Comparison of ENCODE assay signal across 1 cellular context in genomic region chr22:22959147-22959827, GRCh38.
TF ChIP-seq lines count a peak whose summit lies in the region.

No MANE protein-coding gene starts in this region.

TF ChIP-seq in HepG2, 621 proteins besides CTCF, POLR2A, EP300 and RAD21 (continued from another document and continues in another):
- no peak for TF ChIP-seq MNT (IDR thresholded peaks at IDR 0.05)
- TF ChIP-seq KDM3A (CRISPR knock-in tag; IDR thresholded peaks at IDR 0.05; ENCODE audit: low read depth), result no peak
- no peak for TF ChIP-seq HNRNPUL1 (IDR thresholded peaks at IDR 0.05; ENCODE audit: low read depth, low read length)
- no peak for TF ChIP-seq SAFB2 (CRISPR knock-in tag; IDR thresholded peaks at IDR 0.05; ENCODE audit: borderline replicate concordance, low read depth)
- TF ChIP-seq ZSCAN12 (CRISPR knock-in tag; IDR thresholded peaks at IDR 0.05), result no peak
- TF ChIP-seq HMG20A (CRISPR knock-in tag; IDR thresholded peaks at IDR 0.05; ENCODE audit: borderline replicate concordance), result no peak
- TF ChIP-seq ZGPAT (CRISPR knock-in tag; IDR thresholded peaks at IDR 0.05), result peak; percentile 44; the same call in 1 of the 2 replicates
- TF ChIP-seq, protein P1, sequence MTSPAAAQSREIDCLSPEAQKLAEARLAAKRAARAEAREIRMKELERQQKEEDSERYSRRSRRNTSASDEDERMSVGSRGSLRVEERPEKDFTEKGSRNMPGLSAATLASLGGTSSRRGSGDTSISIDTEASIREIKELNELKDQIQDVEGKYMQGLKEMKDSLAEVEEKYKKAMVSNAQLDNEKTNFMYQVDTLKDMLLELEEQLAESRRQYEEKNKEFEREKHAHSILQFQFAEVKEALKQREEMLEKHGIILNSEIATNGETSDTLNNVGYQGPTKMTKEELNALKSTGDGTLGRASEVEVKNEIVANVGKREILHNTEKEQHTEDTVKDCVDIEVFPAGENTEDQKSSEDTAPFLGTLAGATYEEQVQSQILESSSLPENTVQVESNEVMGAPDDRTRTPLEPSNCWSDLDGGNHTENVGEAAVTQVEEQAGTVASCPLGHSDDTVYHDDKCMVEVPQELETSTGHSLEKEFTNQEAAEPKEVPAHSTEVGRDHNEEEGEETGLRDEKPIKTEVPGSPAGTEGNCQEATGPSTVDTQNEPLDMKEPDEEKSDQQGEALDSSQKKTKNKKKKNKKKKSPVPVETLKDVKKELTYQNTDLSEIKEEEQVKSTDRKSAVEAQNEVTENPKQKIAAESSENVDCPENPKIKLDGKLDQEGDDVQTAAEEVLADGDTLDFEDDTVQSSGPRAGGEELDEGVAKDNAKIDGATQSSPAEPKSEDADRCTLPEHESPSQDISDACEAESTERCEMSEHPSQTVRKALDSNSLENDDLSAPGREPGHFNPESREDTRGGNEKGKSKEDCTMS (CRISPR knock-in tag; conservative IDR thresholded peaks at IDR 0.05), result no peak
- no peak for TF ChIP-seq ZNF20 (CRISPR knock-in tag; IDR thresholded peaks at IDR 0.05)
- TF ChIP-seq ERF (CRISPR knock-in tag; IDR thresholded peaks at IDR 0.05), result 0 out of 2 replicates have a peak, but pooled peaks have one; percentile 59
- TF ChIP-seq HOXA3 (CRISPR knock-in tag; IDR thresholded peaks at IDR 0.05), result no peak
- TF ChIP-seq MXD1 (CRISPR knock-in tag; IDR thresholded peaks at IDR 0.05), result no peak
- no peak for TF ChIP-seq ATF6 (CRISPR knock-in tag; conservative IDR thresholded peaks at IDR 0.05)
- no peak for TF ChIP-seq TFAP4 (IDR thresholded peaks at IDR 0.05; ENCODE audit: borderline replicate concordance, low read depth)
- no peak for TF ChIP-seq SMARCE1 (IDR thresholded peaks at IDR 0.05; ENCODE audit: borderline replicate concordance)
- TF ChIP-seq PCBP2 (optimal IDR thresholded peaks at IDR 0.05; ENCODE audit: low read depth, low read length, poor library complexity, severe bottlenecking), result no peak
- no peak for TF ChIP-seq HNF4G (IDR thresholded peaks at IDR 0.05; ENCODE audit: borderline replicate concordance, low read depth, low read length)
- TF ChIP-seq HNF4G (CRISPR knock-in tag; IDR thresholded peaks at IDR 0.05; ENCODE audit: borderline replicate concordance, low read depth), result no peak
- peak in 1 of 2 experiments; percentile 62; a peak in 1 of 4 replicates for TF ChIP-seq KLF16 (CRISPR knock-in tag; IDR thresholded peaks at IDR 0.05)
- TF ChIP-seq ATF4 (CRISPR knock-in tag; IDR thresholded peaks at IDR 0.05), result no peak
- TF ChIP-seq ZNF460 (CRISPR knock-in tag; IDR thresholded peaks at IDR 0.05; ENCODE audit: borderline replicate concordance), result no peak
- 0 out of 2 replicates have a peak, but pooled peaks have one; percentile 33 for TF ChIP-seq FOSL2 (CRISPR knock-in tag; IDR thresholded peaks at IDR 0.05)
- TF ChIP-seq HNRNPL (IDR thresholded peaks at IDR 0.05; ENCODE audit: low read depth, low read length), result no peak
- no peak for TF ChIP-seq RFX3 (CRISPR knock-in tag; IDR thresholded peaks at IDR 0.05)
- TF ChIP-seq, protein P2, sequence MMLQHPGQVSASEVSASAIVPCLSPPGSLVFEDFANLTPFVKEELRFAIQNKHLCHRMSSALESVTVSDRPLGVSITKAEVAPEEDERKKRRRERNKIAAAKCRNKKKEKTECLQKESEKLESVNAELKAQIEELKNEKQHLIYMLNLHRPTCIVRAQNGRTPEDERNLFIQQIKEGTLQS (CRISPR knock-in tag; IDR thresholded peaks at IDR 0.05), result no peak
- no peak for TF ChIP-seq ZNF572 (CRISPR knock-in tag; IDR thresholded peaks at IDR 0.05)
- TF ChIP-seq, protein P3, sequence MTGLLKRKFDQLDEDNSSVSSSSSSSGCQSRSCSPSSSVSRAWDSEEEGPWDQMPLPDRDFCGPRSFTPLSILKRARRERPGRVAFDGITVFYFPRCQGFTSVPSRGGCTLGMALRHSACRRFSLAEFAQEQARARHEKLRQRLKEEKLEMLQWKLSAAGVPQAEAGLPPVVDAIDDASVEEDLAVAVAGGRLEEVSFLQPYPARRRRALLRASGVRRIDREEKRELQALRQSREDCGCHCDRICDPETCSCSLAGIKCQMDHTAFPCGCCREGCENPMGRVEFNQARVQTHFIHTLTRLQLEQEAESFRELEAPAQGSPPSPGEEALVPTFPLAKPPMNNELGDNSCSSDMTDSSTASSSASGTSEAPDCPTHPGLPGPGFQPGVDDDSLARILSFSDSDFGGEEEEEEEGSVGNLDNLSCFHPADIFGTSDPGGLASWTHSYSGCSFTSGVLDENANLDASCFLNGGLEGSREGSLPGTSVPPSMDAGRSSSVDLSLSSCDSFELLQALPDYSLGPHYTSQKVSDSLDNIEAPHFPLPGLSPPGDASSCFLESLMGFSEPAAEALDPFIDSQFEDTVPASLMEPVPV (CRISPR knock-in tag; IDR thresholded peaks at IDR 0.05), result no peak
- no peak for TF ChIP-seq ZNF468 (CRISPR knock-in tag; IDR thresholded peaks at IDR 0.05)
- TF ChIP-seq POLR2AphosphoS2 (IDR thresholded peaks at IDR 0.05; ENCODE audit: low read depth, low read length), result no peak
- TF ChIP-seq MED8 (CRISPR knock-in tag; IDR thresholded peaks at IDR 0.05; ENCODE audit: insufficient replicate concordance), result no peak
- no peak for TF ChIP-seq ZNF547 (CRISPR knock-in tag; IDR thresholded peaks at IDR 0.05)
- no peak for TF ChIP-seq FOXK1 (CRISPR knock-in tag; IDR thresholded peaks at IDR 0.05; ENCODE audit: borderline replicate concordance, low read depth)
- TF ChIP-seq ZNF646 (CRISPR knock-in tag; IDR thresholded peaks at IDR 0.05), result no peak
- no peak for TF ChIP-seq ZNF530 (CRISPR knock-in tag; IDR thresholded peaks at IDR 0.05; ENCODE audit: low read depth)
- TF ChIP-seq, protein P4, sequence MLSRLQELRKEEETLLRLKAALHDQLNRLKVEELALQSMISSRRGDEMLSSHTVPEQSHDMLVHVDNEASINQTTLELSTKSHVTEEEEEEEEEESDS (CRISPR knock-in tag; IDR thresholded peaks at IDR 0.05; ENCODE audit: borderline replicate concordance), result no peak
- TF ChIP-seq TRIM24 (CRISPR knock-in tag; IDR thresholded peaks at IDR 0.05), result no peak
- no peak for TF ChIP-seq TAF1 (CRISPR knock-in tag; IDR thresholded peaks at IDR 0.05)
- no peak for TF ChIP-seq PHF21A (CRISPR knock-in tag; IDR thresholded peaks at IDR 0.05)
